11 cellular contexts compared by ENCODE assay signal in genomic region chr1:108000620-108001105, GRCh38. TPM values are rescaled to one million over a fixed set of nuclear protein-coding genes. Genes with fewer than 3 reads are reported as not detected.
DNase-seq lines count a peak whose midpoint lies in the region; TF ChIP-seq lines count a peak whose summit lies in the region.
"Had no signal": no experiment of that assay in that cellular context is flagged by ENCODE, and none has a peak within 500 bp of the region (broad histone marks: within the 10 kb centered on the region; RNA-seq: fewer than 3 reads in every experiment).

No MANE protein-coding gene starts in this region.

- H3K9me3 ChIP-seq in PC-9 (ENCODE audit: insufficient read depth, low read depth), result no peaks in the 10 kb centered on the region

- no peaks in the 10 kb centered on the region for H3K79me2 ChIP-seq in PC-9 (ENCODE audit: low read depth)

- no peaks in the 10 kb centered on the region for H3K27me3 Mint-ChIP-seq in activated naive CD8-positive, alpha-beta T cell treated with anti-CD3 and anti-CD28 coated beads for 36 hours
- H3K27me3 Mint-ChIP-seq: stimulated activated memory B cell treated with anti-CD40 and anti-IgM and Interleukin-4, amounts not matched to agents 10 μg/mL and 1 μg/mL and 100 μg/mL, for 72 hours had no signal

- H4K20me1 ChIP-seq in PC-9 (ENCODE audit: insufficient read depth), result no peaks in the 10 kb centered on the region

- H3K4me3 Mint-ChIP-seq in activated naive CD8-positive, alpha-beta T cell treated with anti-CD3 and anti-CD28 coated beads for 36 hours, result no peak overlapping the region
- H3K4me3 Mint-ChIP-seq: neural crest cell; stimulated activated memory B cell treated with anti-CD40 and anti-IgM and Interleukin-4, amounts not matched to agents 10 μg/mL and 1 μg/mL and 100 μg/mL, for 72 hours had no signal

- H3K9me3 Mint-ChIP-seq in activated naive CD8-positive, alpha-beta T cell treated with anti-CD3 and anti-CD28 coated beads for 36 hours, result no peaks in the 10 kb centered on the region
- H3K9me3 Mint-ChIP-seq: neural crest cell; stimulated activated memory B cell treated with anti-CD40 and anti-IgM and Interleukin-4, amounts not matched to agents 10 μg/mL and 1 μg/mL and 100 μg/mL, for 72 hours had no signal

- H3K36me3 ChIP-seq in PC-9 (ENCODE audit: low read depth), result no peaks in the 10 kb centered on the region

- H3K9me2 ChIP-seq in PC-9 (ENCODE audit: insufficient read depth), result no peaks in the 10 kb centered on the region; the same call in 1 of the 2 replicates

- TF ChIP-seq CTCF in PC-9 (conservative IDR thresholded peaks at IDR 0.05) (no peak), retinal pigment epithelial cell (conservative IDR thresholded peaks at IDR 0.05; ENCODE audit: low read depth, low read length) (no peak)

- H3K27ac ChIP-seq in PC-9, result no peak overlapping the region

- peaks cover 20% of the 10 kb centered on the region for H3K4me1 ChIP-seq in PC-9 (replicated peaks; ENCODE audit: insufficient read depth)

- no peak overlapping the region for H2AFZ ChIP-seq in PC-9

- H3K27ac Mint-ChIP-seq in activated naive CD8-positive, alpha-beta T cell treated with anti-CD3 and anti-CD28 coated beads for 36 hours, result no peak overlapping the region
- H3K27ac Mint-ChIP-seq: stimulated activated memory B cell treated with anti-CD40 and anti-IgM and Interleukin-4, amounts not matched to agents 10 μg/mL and 1 μg/mL and 100 μg/mL, for 72 hours had no signal

- CTCF ChIA-PET in HEK293T (lab: Yijun Ruan, JAX) (interaction anchor here (0.6 kb wide), 1 partner anchor 16 kb away, joined by 6 read pairs; no protein-coding TSS in a partner anchor), PC-9 (lab: Charles Lee) (interaction anchor here (0.6 kb wide), 1 partner anchor 11 kb away, joined by 3 read pairs; no protein-coding TSS in a partner anchor)

- H3K27me3 ChIP-seq in PC-9 (ENCODE audit: insufficient read depth, low read depth), result no peaks in the 10 kb centered on the region

- H3K4me1 Mint-ChIP-seq in activated naive CD8-positive, alpha-beta T cell treated with anti-CD3 and anti-CD28 coated beads for 36 hours, result no peaks in the 10 kb centered on the region
- H3K4me1 Mint-ChIP-seq: stimulated activated memory B cell treated with anti-CD40 and anti-IgM and Interleukin-4, amounts not matched to agents 10 μg/mL and 1 μg/mL and 100 μg/mL, for 72 hours had no signal

- no TSS peak for BruUV-seq in PC-9 (replicated peaks; lab: Mats Ljungman, UMichigan)

- DNase-seq in HEK293T (ENCODE audit: extremely low spot score) (no peak), PC-9 (peak; percentile 66 to 75), fibroblast of peridontal ligament (ENCODE audit: extremely low read depth) (peak; percentile 66), retinal pigment epithelial cell (ENCODE audit: low read depth) (peak; percentile 80), AML-193 (lab: John Stamatoyannopoulos, UW) (no peak), Kasumi-1 (lab: John Stamatoyannopoulos, UW) (no peak), cerebellar nuclear complex (lab: John Stamatoyannopoulos, UW) (no peak)
- DNase-seq in activated naive CD8-positive, alpha-beta T cell treated with anti-CD3 and anti-CD28 coated beads for 36 hours, result no peak
- DNase-seq: NCI-H2107 had no signal

- peak overlapping the region; percentile 8 for H3K4me2 ChIP-seq in PC-9

- POLR2A ChIA-PET in HEK293T (lab: Yijun Ruan, JAX) (no interaction called here), PC-9 (lab: Charles Lee; ENCODE audit: unreplicated experiment) (interaction anchor here (0.6 kb wide), 1 partner anchor 113 kb away, joined by 14 read pairs; no protein-coding TSS in a partner anchor)

- H3F3A ChIP-seq in PC-9 (ENCODE audit: insufficient read depth, low read depth), result peaks cover 16% of the 10 kb centered on the region

- intact Hi-C loops in PC-9 (cut with micrococcal nuclease; ENCODE audit: unreplicated experiment), result loop anchor here (2.0 kb wide), 1 partner anchor 64 kb away; no protein-coding TSS in a partner anchor

- H3K36me3 Mint-ChIP-seq in activated naive CD8-positive, alpha-beta T cell treated with anti-CD3 and anti-CD28 coated beads for 36 hours, result no peaks in the 10 kb centered on the region
- H3K36me3 Mint-ChIP-seq: stimulated activated memory B cell treated with anti-CD40 and anti-IgM and Interleukin-4, amounts not matched to agents 10 μg/mL and 1 μg/mL and 100 μg/mL, for 72 hours had no signal

- H3K4me3 ChIP-seq in PC-9, result no peak overlapping the region
- H3K4me3 ChIP-seq in retinal pigment epithelial cell (ENCODE audit: low read length), result no peak overlapping the region

TF ChIP-seq in HEK293T, 16 proteins besides CTCF, POLR2A, EP300 and RAD21:
- TF ChIP-seq SP1 (IDR thresholded peaks at IDR 0.05) (no peak), ZNF384 (IDR thresholded peaks at IDR 0.05) (0 out of 2 replicates have a peak, but pooled peaks have one; percentile 48), LEF1 (IDR thresholded peaks at IDR 0.05; ENCODE audit: borderline replicate concordance) (no peak)
TF ChIP-seq in HEK293T: peak in this region for 1.

RNA-seq across cellular contexts. Expression of gene VAV3, which starts 35.7 kb away (rescaled TPM):
- 0.63 and 1.7 TPM in 2 replicates for total RNA-seq in PC-9 (2021)
- total RNA-seq in activated naive CD8-positive, alpha-beta T cell treated with anti-CD3 and anti-CD28 coated beads for 36 hours, result 1 to 10 TPM; 3.9 to 4.6 TPM

Comparison
In these comparisons a context has a peak if more than half of its experiments do, and no peak if none do; other contexts are left out.
1. DNase-seq: peak in PC-9 (2 of 2), fibroblast of peridontal ligament (single experiment) and retinal pigment epithelial cell (single experiment); none in HEK293T (single experiment), AML-193 (0 of 2), Kasumi-1 (0 of 2), activated naive CD8-positive, alpha-beta T cell treated with anti-CD3 and anti-CD28 coated beads for 36 hours (single experiment) and cerebellar nuclear complex (0 of 2).